1 cellular context compared by ENCODE assay signal in genomic region chr6:107460074-107460631, GRCh38.
TF ChIP-seq lines count a peak whose summit lies in the region.

No MANE protein-coding gene starts in this region.

TF ChIP-seq in K562, 482 proteins besides CTCF, POLR2A, EP300 and RAD21 (continued from another document and continues in another):
- TF ChIP-seq E2F8 (IDR thresholded peaks at IDR 0.05; ENCODE audit: low read depth, partially characterized antibody) (no peak), KDM1A (IDR thresholded peaks at IDR 0.05) (no peak), ZNF75A (CRISPR knock-in tag; IDR thresholded peaks at IDR 0.05) (no peak), ID3 (CRISPR knock-in tag; IDR thresholded peaks at IDR 0.05) (no peak), ID3 (tag; IDR thresholded peaks at IDR 0.05) (no peak; the same call in 1 of the 2 replicates), CREB3L1 (IDR thresholded peaks at IDR 0.05; ENCODE audit: borderline replicate concordance, low read depth) (no peak), DMBX1 (CRISPR knock-in tag; IDR thresholded peaks at IDR 0.05; ENCODE audit: borderline replicate concordance) (no peak), ZBTB40 (IDR thresholded peaks at IDR 0.05) (0 out of 2 replicates have a peak, but pooled peaks have one; percentile 19), ZBTB40 (CRISPR knock-in tag; IDR thresholded peaks at IDR 0.05) (no peak), KAT2B (IDR thresholded peaks at IDR 0.05; ENCODE audit: low read depth, low read length) (no peak), SUPT5H (IDR thresholded peaks at IDR 0.05) (no peak), ZFP1 (CRISPR knock-in tag; IDR thresholded peaks at IDR 0.05) (no peak), E2F5 (CRISPR knock-in tag; IDR thresholded peaks at IDR 0.05) (no peak), MAFF (IDR thresholded peaks at IDR 0.05; ENCODE audit: low read length) (no peak), ASH1L (IDR thresholded peaks at IDR 0.05; ENCODE audit: borderline replicate concordance, low read depth, partially characterized antibody) (no peak), UBTF (IDR thresholded peaks at IDR 0.05; ENCODE audit: borderline replicate concordance in 1 of 2, low read depth in 2 of 2, low read length in 2 of 2) (0 out of 4 replicates have a peak, but pooled peaks of 1 of the 2 experiments have one; percentile 7), ARID3A (IDR thresholded peaks at IDR 0.05; ENCODE audit: borderline replicate concordance, low read depth, low read length) (no peak), FOXK2 (conservative IDR thresholded peaks at IDR 0.05 in 1 of 2, IDR thresholded peaks at IDR 0.05 in 1 of 2; ENCODE audit: low read depth in 2 of 2) (no peak), U2AF2 (optimal IDR thresholded peaks at IDR 0.05; ENCODE audit: low read depth, low read length) (no peak), NR1H2 (CRISPR knock-in tag; IDR thresholded peaks at IDR 0.05) (no peak), ZC3H4 (CRISPR knock-in tag; IDR thresholded peaks at IDR 0.05; ENCODE audit: borderline replicate concordance) (no peak), E2F6 (IDR thresholded peaks at IDR 0.05; ENCODE audit: borderline replicate concordance in 1 of 2, extremely low read depth in 1 of 2, insufficient read depth in 1 of 2, insufficient read length in 1 of 2, low read depth in 1 of 2, low read length in 1 of 2, poor library complexity in 1 of 2, severe bottlenecking in 1 of 2) (peak in 1 of 2 experiments; percentile 5), ZNF740 (CRISPR knock-in tag; IDR thresholded peaks at IDR 0.05) (no peak), ZNF740 (tag; IDR thresholded peaks at IDR 0.05) (no peak), DACH1 (IDR thresholded peaks at IDR 0.05; ENCODE audit: partially characterized antibody) (no peak), HINFP (tag; conservative IDR thresholded peaks at IDR 0.05; ENCODE audit: low read depth) (no peak), ESRRB (CRISPR knock-in tag; IDR thresholded peaks at IDR 0.05; ENCODE audit: borderline replicate concordance) (no peak), ARNT (IDR thresholded peaks at IDR 0.05) (no peak), THRB (CRISPR knock-in tag; conservative IDR thresholded peaks at IDR 0.05) (no peak), KDM4B (IDR thresholded peaks at IDR 0.05; ENCODE audit: borderline replicate concordance in 2 of 2, low read depth in 1 of 2) (0 out of 4 replicates have a peak, but pooled peaks of 1 of the 2 experiments have one; percentile 11), DNMT1 (IDR thresholded peaks at IDR 0.05) (no peak)
